Comparison of ENCODE assay signal across 19 cellular contexts in genomic region chr2:72754628-72755320, GRCh38.
DNase-seq lines count a peak whose midpoint lies in the region; ATAC-seq, FAIRE-seq and TF ChIP-seq lines count a peak whose summit lies in the region.
"Had no signal": no experiment of that assay in that cellular context is flagged by ENCODE, and none has a peak within 500 bp of the region (broad histone marks: within the 10 kb centered on the region; RNA-seq: fewer than 3 reads in every experiment).

No MANE protein-coding gene starts in this region.

- H3K36me3 ChIP-seq in HEK293 (ENCODE audit: control insufficient read depth in 2 of 2, insufficient read depth in 1 of 2, low read length in 2 of 2): no peaks in the 10 kb centered on the region
- H3K36me3 ChIP-seq in SK-N-MC (ENCODE audit: insufficient read depth, low read length): no peaks in the 10 kb centered on the region
- H3K36me3 ChIP-seq in hepatocyte (replicated peaks; ENCODE audit: insufficient read depth, low read depth): no peaks in the 10 kb centered on the region
- no peaks in the 10 kb centered on the region for H3K36me3 ChIP-seq in small intestine (ENCODE audit: control insufficient read depth in 2 of 2, insufficient read depth in 2 of 2, low read length in 2 of 2)
- H3K36me3 ChIP-seq: BLaER1 had no signal

- peaks cover 6% of the 10 kb centered on the region for H3K79me2 ChIP-seq in hepatocyte

- no peaks in the 10 kb centered on the region for H3K27me3 Mint-ChIP-seq in activated CD4-positive, alpha-beta memory T cell treated with anti-CD3 and anti-CD28 coated beads for 36 hours
- H3K27me3 Mint-ChIP-seq: CD4-positive, alpha-beta T cell; IgD-negative memory B cell had no signal

- 96% methylated on average over 3 of the region's 3 CpGs for WGBS in hepatocyte (ENCODE audit: low lambda C conversion rate, missing lambda C conversion rate)
- WGBS in small intestine, 3 donors: 74 to 87% (median 84%) methylated on average over 3 of the region's 3 CpGs

- no peaks in the 10 kb centered on the region for H3K27me3 ChIP-seq in hepatocyte
- no peaks in the 10 kb centered on the region for H3K27me3 ChIP-seq in small intestine (ENCODE audit: control insufficient read depth in 2 of 2, insufficient read depth in 2 of 2, low read length in 2 of 2)
- H3K27me3 ChIP-seq: BLaER1 had no signal

- H3K9me3 ChIP-seq in HEK293 (ENCODE audit: control insufficient read depth, insufficient read depth, low read depth, low read length) (no peaks in the 10 kb centered on the region), SK-N-MC (ENCODE audit: low read depth, low read length) (no peaks in the 10 kb centered on the region), hepatocyte (ENCODE audit: low read depth) (no peaks in the 10 kb centered on the region), small intestine (ENCODE audit: control insufficient read depth, low read depth) (no peaks in the 10 kb centered on the region)
- H3K9me3 ChIP-seq: BLaER1 had no signal

- H3K4me1 ChIP-seq in HEK293 (ENCODE audit: control insufficient read depth, insufficient read depth, low read length) (peaks cover 15% of the 10 kb centered on the region; the same call in 1 of the 2 replicates), hepatocyte (ENCODE audit: insufficient read depth) (peaks cover 29% of the 10 kb centered on the region), small intestine (ENCODE audit: control insufficient read depth in 2 of 2, insufficient read depth in 1 of 2, low read depth in 1 of 2, low read length in 1 of 2) (peaks cover 2 to 3% of the 10 kb centered on the region in 2 donors)
- H3K4me1 ChIP-seq: BLaER1 had no signal

- no peak overlapping the region for H3K4me3 Mint-ChIP-seq in activated CD4-positive, alpha-beta memory T cell treated with anti-CD3 and anti-CD28 coated beads for 36 hours
- H3K4me3 Mint-ChIP-seq: CD4-positive, alpha-beta T cell; IgD-negative memory B cell had no signal

- CTCF ChIA-PET in HEK293 (lab: Yijun Ruan, JAX): interaction anchor here (0.6 to 1.6 kb wide), 9 partner anchors 8 to 422 kb away, joined by 3 to 10 read pairs (median 4); no protein-coding TSS in a partner anchor
- CTCF ChIA-PET in activated CD4-positive, alpha-beta memory T cell treated with anti-CD3 and anti-CD28 coated beads for 36 hours (lab: Charles Lee): interaction anchor here (1.1 to 1.7 kb wide), 2 partner anchors 9 to 149 kb away, joined by 3 to 4 read pairs; no protein-coding TSS in a partner anchor

- H3K27ac ChIP-seq in HEK293 (ENCODE audit: extremely low read depth, low read depth, low read length) (no peak overlapping the region), SK-N-MC (peak overlapping the region; percentile 62), hepatocyte (peak overlapping the region; percentile 39), small intestine (ENCODE audit: low read depth in 1 of 2, low read length in 1 of 2) (no peak overlapping the region)
- H3K27ac ChIP-seq: BLaER1 had no signal

- no peaks in the 10 kb centered on the region for H3K4me1 Mint-ChIP-seq in activated CD4-positive, alpha-beta memory T cell treated with anti-CD3 and anti-CD28 coated beads for 36 hours (ENCODE audit: low read depth)
- H3K4me1 Mint-ChIP-seq: IgD-negative memory B cell had no signal

- POLR2A ChIA-PET in HEK293 (lab: Yijun Ruan, JAX): no interaction called here
- POLR2A ChIA-PET in activated CD4-positive, alpha-beta memory T cell treated with anti-CD3 and anti-CD28 coated beads for 36 hours (lab: Charles Lee): no interaction called here

- no peak overlapping the region for H3K27ac Mint-ChIP-seq in activated CD4-positive, alpha-beta memory T cell treated with anti-CD3 and anti-CD28 coated beads for 36 hours
- H3K27ac Mint-ChIP-seq: CD4-positive, alpha-beta T cell had no signal

- H3K9me2 ChIP-seq in hepatocyte (replicated peaks; ENCODE audit: insufficient read depth): no peaks in the 10 kb centered on the region

- no peaks in the 10 kb centered on the region for H3K9me3 Mint-ChIP-seq in activated CD4-positive, alpha-beta memory T cell treated with anti-CD3 and anti-CD28 coated beads for 36 hours
- H3K9me3 Mint-ChIP-seq: CD4-positive, alpha-beta T cell; IgD-negative memory B cell had no signal

- H3K4me2 ChIP-seq in hepatocyte: no peak overlapping the region
- H3K4me2 ChIP-seq: BLaER1 had no signal

- DNase-seq in SK-N-MC (ENCODE audit: low read depth, low spot score) (no peak), hepatocyte (ENCODE audit: low spot score) (no peak), small intestine (peak; percentile 22)
- no peak for DNase-seq in activated CD4-positive, alpha-beta memory T cell treated with anti-CD3 and anti-CD28 coated beads for 36 hours
- no peak for DNase-seq in stimulated activated CD4-positive, alpha-beta T cell treated with anti-CD3 and anti-CD28 coated beads, Interleukin-4, amount 100 ng/mL, for 24 hours
- DNase-seq: ACHN; CD4-positive, alpha-beta T cell; GOT3; HCEC 1CT; MV-4-11; NCI-H1694; NCI-H2081 treated with DMSO at 0.1 percent for 48 hours; NCI-H526; Right ventricle myocardium superior had no signal

- H3K36me3 Mint-ChIP-seq in activated CD4-positive, alpha-beta memory T cell treated with anti-CD3 and anti-CD28 coated beads for 36 hours: peaks cover 5% of the 10 kb centered on the region

- no peak overlapping the region for H2AFZ ChIP-seq in hepatocyte

- no peak for FAIRE-seq in small intestine (lab: Jason Lieb, UNC)
- FAIRE-seq: GM12891 had no signal

- H3K9ac ChIP-seq in SK-N-MC (ENCODE audit: insufficient read length): no peak overlapping the region
- H3K9ac ChIP-seq: BLaER1 had no signal

- ATAC-seq in HG03571 (IDR thresholded peaks at IDR 0.05; ENCODE audit: unreplicated experiment): no peak

- no peak for TF ChIP-seq CTCF in HEK293 (tag by site-specific recombination; IDR thresholded peaks at IDR 0.05)
- TF ChIP-seq CTCF in hepatocyte (IDR thresholded peaks at IDR 0.05; ENCODE audit: poor library complexity): no peak

- intact Hi-C loops in activated CD4-positive, alpha-beta memory T cell treated with anti-CD3 and anti-CD28 coated beads for 36 hours (cut with micrococcal nuclease): no loop called here

- no peaks in the 10 kb centered on the region for H4K20me1 ChIP-seq in hepatocyte (ENCODE audit: insufficient read depth, poor library complexity, severe bottlenecking)
- H4K20me1 ChIP-seq: BLaER1 had no signal

- no peak overlapping the region for H3K4me3 ChIP-seq in HEK293 (ENCODE audit: low read depth, low read length)
- no peak overlapping the region for H3K4me3 ChIP-seq in SK-N-MC
- no peak overlapping the region for H3K4me3 ChIP-seq in hepatocyte
- H3K4me3 ChIP-seq in small intestine (ENCODE audit: low read depth in 1 of 2, low read length in 2 of 2): no peak overlapping the region
- H3K4me3 ChIP-seq: BLaER1 had no signal

TF ChIP-seq in HEK293, 187 proteins besides CTCF, POLR2A, EP300 and RAD21:
- no peak for TF ChIP-seq ZNF140 (tag by site-specific recombination; IDR thresholded peaks at IDR 0.05)
- TF ChIP-seq SALL2 (tag by site-specific recombination; IDR thresholded peaks at IDR 0.05; ENCODE audit: borderline replicate concordance): no peak
- TF ChIP-seq SCRT1 (tag by site-specific recombination; IDR thresholded peaks at IDR 0.05; ENCODE audit: borderline replicate concordance): no peak
- TF ChIP-seq ZNF121 (tag by site-specific recombination; IDR thresholded peaks at IDR 0.05): 0 out of 2 replicates have a peak, but pooled peaks have one; percentile 31
- TF ChIP-seq ZNF600 (tag by site-specific recombination; IDR thresholded peaks at IDR 0.05): no peak
- no peak for TF ChIP-seq ZNF362 (tag by site-specific recombination; IDR thresholded peaks at IDR 0.05)
- no peak for TF ChIP-seq ZNF585B (tag by site-specific recombination; IDR thresholded peaks at IDR 0.05)

Comparison
In these comparisons a context has a peak if more than half of its experiments do, and no peak if none do; other contexts are left out.
1. H3K27ac ChIP-seq: peak in SK-N-MC (single experiment) and hepatocyte (single experiment); none in HEK293 (single experiment) and small intestine (0 of 2).